Comparison of ENCODE assay signal across 8 cellular contexts in the genomic region with DNA sequence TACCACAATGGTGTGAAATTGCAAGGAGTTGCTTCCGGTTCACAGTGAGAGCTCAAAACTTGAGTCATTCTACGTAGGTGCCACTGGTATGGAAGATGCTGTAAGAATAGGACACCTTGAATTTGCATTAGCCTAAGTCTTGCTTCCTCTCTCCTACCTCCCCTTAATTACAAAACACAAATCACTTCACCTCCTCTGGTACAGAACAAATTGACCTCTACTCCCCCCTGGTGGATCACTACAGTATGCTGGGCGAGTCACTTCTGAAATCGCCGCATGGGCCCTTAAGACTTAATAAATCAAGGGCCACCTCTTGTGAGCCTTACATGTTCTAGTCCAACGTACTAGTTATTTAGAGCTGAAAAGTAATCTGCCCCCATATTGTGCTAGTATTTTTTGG.
DNase-seq lines count a peak whose midpoint lies in the region; ATAC-seq and TF ChIP-seq lines count a peak whose summit lies in the region.

No MANE protein-coding gene starts in this region.

- no peak overlapping the region for H3K9ac ChIP-seq in neural progenitor cell

- no peaks in the 10 kb centered on the region for H3K79me2 ChIP-seq in neural progenitor cell (ENCODE audit: low read depth)

- H3K9me3 Mint-ChIP-seq in neural progenitor cell: peaks cover under 1% of the 10 kb centered on the region

- no peaks in the 10 kb centered on the region for H3K27me3 ChIP-seq in neural progenitor cell
- peaks cover 0 to 4% of the 10 kb centered on the region in 2 donors for H3K27me3 ChIP-seq in aorta (ENCODE audit: control insufficient read depth in 1 of 2, insufficient read depth in 2 of 2, low read length in 1 of 2)

- no peaks in the 10 kb centered on the region for H3K36me3 Mint-ChIP-seq in neural progenitor cell

- H3K27ac Mint-ChIP-seq in neural progenitor cell: no peak overlapping the region

- H3K27ac ChIP-seq in neural progenitor cell: no peak overlapping the region
- no peak overlapping the region for H3K27ac ChIP-seq in aorta (ENCODE audit: low read depth in 1 of 2, low read length in 2 of 2)

- H2AFZ ChIP-seq in neural progenitor cell (replicated peaks): no peak overlapping the region

- intact Hi-C loops in aorta (cut with DNase I): no loop called here

- no peaks in the 10 kb centered on the region for H3F3A ChIP-seq in neural progenitor cell (ENCODE audit: low read depth)

- ATAC-seq in GM18502 (IDR thresholded peaks at IDR 0.05; ENCODE audit: poor library complexity, unreplicated experiment): peak; percentile 92
- peak; percentile 76 for ATAC-seq in HG02763 (IDR thresholded peaks at IDR 0.05; ENCODE audit: unreplicated experiment)
- ATAC-seq in aorta (ENCODE audit: low FRiP score): no peak

- H3K4me3 ChIP-seq in cardiac fibroblast (replicated peaks in 1 of 2; ENCODE audit: low read depth in 2 of 2, low read length in 2 of 2): no peak overlapping the region
- no peak overlapping the region for H3K4me3 ChIP-seq in neural progenitor cell
- H3K4me3 ChIP-seq in aorta (ENCODE audit: low read length in 2 of 2): no peak overlapping the region

- no peaks in the 10 kb centered on the region for H3K36me3 ChIP-seq in neural progenitor cell
- no peaks in the 10 kb centered on the region for H3K36me3 ChIP-seq in aorta (ENCODE audit: control insufficient read depth in 1 of 2, insufficient read depth in 2 of 2, low read length in 1 of 2)

- TF ChIP-seq CTCF in cardiac fibroblast (IDR thresholded peaks at IDR 0.05; ENCODE audit: low read depth, low read length) (peak; percentile 24), neural progenitor cell (IDR thresholded peaks at IDR 0.05) (peak; percentile 78)

- WGBS in aorta, 2 donors: 47 to 51% methylated on average over 6 of the region's 6 CpGs

- H3K9me3 ChIP-seq in neural progenitor cell (ENCODE audit: low read depth) (no peaks in the 10 kb centered on the region), aorta (ENCODE audit: control insufficient read depth, low read length) (no peaks in the 10 kb centered on the region)

- DNase-seq in COLO668 (lab: John Stamatoyannopoulos, UW; ENCODE audit: unreplicated experiment) (peak; percentile 22), NCI-H2171 treated with DMSO at 0.1 percent for 48 hours (lab: John Stamatoyannopoulos, UW) (peak; percentile 65), cardiac fibroblast (ENCODE audit: low read depth in 2 of 2) (peak; percentile 1 to 14), neural progenitor cell (ENCODE audit: low spot score) (peak; percentile 64), GF-D8 (lab: John Stamatoyannopoulos, UW) (no peak), aorta (no peak)

- no peaks in the 10 kb centered on the region for H3K4me1 ChIP-seq in neural progenitor cell
- no peaks in the 10 kb centered on the region for H3K4me1 ChIP-seq in aorta (ENCODE audit: control insufficient read depth in 1 of 2, insufficient read depth in 2 of 2, low read length in 2 of 2)

- H3K4me3 Mint-ChIP-seq in neural progenitor cell: no peak overlapping the region

- no peaks in the 10 kb centered on the region for H4K20me1 ChIP-seq in neural progenitor cell (ENCODE audit: low read depth)

- no peak overlapping the region for H3K4me2 ChIP-seq in neural progenitor cell

- peaks cover 12% of the 10 kb centered on the region for H3K4me1 Mint-ChIP-seq in neural progenitor cell

- H3K27me3 Mint-ChIP-seq in neural progenitor cell (ENCODE audit: insufficient read depth, low read depth): peaks cover 3% of the 10 kb centered on the region

Comparison
In these comparisons a context has a peak if more than half of its experiments do, and no peak if none do; other contexts are left out.
1. DNase-seq: peak in COLO668 (single experiment), NCI-H2171 treated with DMSO at 0.1 percent for 48 hours (single experiment), cardiac fibroblast (2 of 2) and neural progenitor cell (single experiment); none in GF-D8 (single experiment) and aorta (0 of 2).